Comparison of ENCODE assay signal across 1 cellular context in genomic region chr5:93092349-93093105, GRCh38.
TF ChIP-seq lines count a peak whose summit lies in the region.

No MANE protein-coding gene starts in this region.

TF ChIP-seq in liver, 16 proteins besides CTCF, POLR2A, EP300 and RAD21 (continued from another document):
- TF ChIP-seq YY1 (IDR thresholded peaks at IDR 0.05) (no peak), HNF4G (IDR thresholded peaks at IDR 0.05) (no peak), GABPA (IDR thresholded peaks at IDR 0.05 in 1 of 2, conservative IDR thresholded peaks at IDR 0.05 in 1 of 2) (no peak), FOXA2 (IDR thresholded peaks at IDR 0.05) (no peak), JUND (IDR thresholded peaks at IDR 0.05) (no peak), HNF4A (conservative IDR thresholded peaks at IDR 0.05) (no peak)
